ENCODE assay signal across 1 cellular context in genomic region chrX:145213504-145213903, GRCh38.
TF ChIP-seq lines count a peak whose summit lies in the region.

No MANE protein-coding gene starts in this region.

TF ChIP-seq in GM23338, 12 proteins besides CTCF, POLR2A, EP300 and RAD21 (continued from another document):
- TF ChIP-seq ZNF462 (CRISPR knock-in tag; IDR thresholded peaks at IDR 0.05) (no peak), NANOG (IDR thresholded peaks at IDR 0.05; ENCODE audit: borderline replicate concordance) (no peak)
